10 cellular contexts compared by ENCODE assay signal in genomic region chr22:23826510-23827350, GRCh38. TPM values are rescaled to one million over a fixed set of nuclear protein-coding genes. Genes with fewer than 3 reads are reported as not detected.
DNase-seq lines count a peak whose midpoint lies in the region; ATAC-seq and TF ChIP-seq lines count a peak whose summit lies in the region.
"Had no signal": no experiment of that assay in that cellular context is flagged by ENCODE, and none has a peak within 500 bp of the region (broad histone marks: within the 10 kb centered on the region; RNA-seq: fewer than 3 reads in every experiment).

No MANE protein-coding gene starts in this region.

- H3K9me2 ChIP-seq in OCI-LY7 (ENCODE audit: insufficient read depth, low read length) = no peaks in the 10 kb centered on the region

- ATAC-seq in HG02623 (IDR thresholded peaks at IDR 0.05; ENCODE audit: unreplicated experiment) = no peak
- ATAC-seq: body of pancreas had no signal

- H3K9me3 ChIP-seq in OCI-LY7 (ENCODE audit: low read length) (no peaks in the 10 kb centered on the region), left ventricle myocardium inferior (replicated peaks) (no peaks in the 10 kb centered on the region)
- H3K9me3 ChIP-seq: body of pancreas had no signal

- H3K36me3 ChIP-seq in ACC112 (ENCODE audit: insufficient read depth, low read length) (no peaks in the 10 kb centered on the region), OCI-LY7 (ENCODE audit: insufficient read depth, low read length) (peaks cover 98% of the 10 kb centered on the region), left ventricle myocardium inferior (peaks cover 73% of the 10 kb centered on the region)

- H3K4me3 ChIP-seq in ACC112 (ENCODE audit: low read depth, low read length) = no peak overlapping the region
- H3K4me3 ChIP-seq in OCI-LY7 (ENCODE audit: low read depth, low read length, poor library complexity, severe bottlenecking) = no peak overlapping the region
- no peak overlapping the region for H3K4me3 ChIP-seq in left ventricle myocardium inferior
- H3K4me3 ChIP-seq: body of pancreas had no signal

- POLR2A ChIA-PET in OCI-LY7 (lab: Charles Lee) = interaction anchor here (0.7 to 1.3 kb wide), 3 partner anchors 22 to 102 kb away, joined by 3 to 4 read pairs (median 3); partner anchors contain the start of gene SLC2A11

- intact Hi-C loops in OCI-LY7 (cut with micrococcal nuclease; ENCODE audit: unreplicated experiment) (no loop called here), left ventricle myocardium inferior (cut with micrococcal nuclease) (no loop called here)

- H3K79me2 ChIP-seq in ACC112 (ENCODE audit: control insufficient read depth, insufficient read depth, low read length, unreplicated experiment) (no peaks in the 10 kb centered on the region), OCI-LY7 (ENCODE audit: insufficient read depth, low read depth, low read length) (no peaks in the 10 kb centered on the region; the same call in 1 of the 2 replicates)

- BruUV-seq in OCI-LY7 (replicated peaks; lab: Mats Ljungman, UMichigan) = no TSS peak

- H2AFZ ChIP-seq in ACC112 (ENCODE audit: low read length, unreplicated experiment) (no peak overlapping the region), OCI-LY7 (ENCODE audit: low read length) (no peak overlapping the region)

- peak overlapping the region; percentile 46 for H3K4me2 ChIP-seq in OCI-LY7 (ENCODE audit: low read length)

- no peak for TF ChIP-seq CTCF in OCI-LY7 (conservative IDR thresholded peaks at IDR 0.05; ENCODE audit: low read length)
- TF ChIP-seq CTCF in left ventricle myocardium inferior (IDR thresholded peaks at IDR 0.05; ENCODE audit: borderline replicate concordance) = no peak

- H3K27me3 ChIP-seq in ACC112 (ENCODE audit: insufficient read depth, low read length) = no peaks in the 10 kb centered on the region
- no peaks in the 10 kb centered on the region for H3K27me3 ChIP-seq in left ventricle myocardium inferior (ENCODE audit: low read depth)
- H3K27me3 ChIP-seq: body of pancreas had no signal

- peak overlapping the region; percentile 49 for H3K27ac ChIP-seq in ACC112 (ENCODE audit: low read depth, low read length)
- peak overlapping the region; percentile 63 for H3K27ac ChIP-seq in OCI-LY7 (ENCODE audit: low read depth, low read length, poor library complexity, severe bottlenecking)
- peak overlapping the region; percentile 96 for H3K27ac ChIP-seq in left ventricle myocardium inferior (replicated peaks)
- H3K27ac ChIP-seq: body of pancreas had no signal

- no peak for DNase-seq in OCI-LY7 (ENCODE audit: low spot score)
- DNase-seq in left ventricle myocardium inferior = no peak
- no peak for DNase-seq in retina
- DNase-seq in ureter (ENCODE audit: low spot score) = no peak
- DNase-seq: body of pancreas; immature natural killer cell; NCI-H187 treated with DMSO at 0.1 percent for 48 hours; stimulated activated CD4-positive, alpha-beta T cell treated with anti-CD3 and anti-CD28 coated beads, Interleukin-1b, Interleukin-23, amount 100 ng/mL, for 48 hours had no signal

- CTCF ChIA-PET in OCI-LY7 (lab: Charles Lee; ENCODE audit: unreplicated experiment) = no interaction called here

- H3K4me1 ChIP-seq in ACC112 (ENCODE audit: control insufficient read depth, insufficient read depth, low read length, unreplicated experiment) (peaks cover 26% of the 10 kb centered on the region), OCI-LY7 (ENCODE audit: insufficient read depth, low read length, poor library complexity, severe bottlenecking) (peaks cover 20% of the 10 kb centered on the region), left ventricle myocardium inferior (peaks cover 100% of the 10 kb centered on the region)
- H3K4me1 ChIP-seq: body of pancreas had no signal

- H4K20me1 ChIP-seq in OCI-LY7 (ENCODE audit: insufficient read depth, low read length) = no peaks in the 10 kb centered on the region

RNA-seq across cellular contexts. Expression of gene DERL3, which starts 12.1 kb away (rescaled TPM):
- 34.6 and 44.6 TPM in 2 replicates for total RNA-seq in OCI-LY7 (2014; rRNA removed; shearing (Covaris generic))
- total RNA-seq in OCI-LY7 (2022) (52.1 and 64.1 TPM in 2 replicates), left ventricle myocardium inferior (2.0 TPM), ureter (11.4 TPM)

RNA-seq across cellular contexts. Expression of gene SLC2A11, which starts 30.9 kb away (rescaled TPM):
- total RNA-seq in OCI-LY7 (2014; rRNA removed; shearing (Covaris generic)) = 16.0 and 16.4 TPM in 2 replicates
- 41.6 and 50.2 TPM in 2 replicates for total RNA-seq in OCI-LY7 (2022)
- 22.0 TPM for total RNA-seq in left ventricle myocardium inferior
- total RNA-seq in ureter = 15.0 TPM

RNA-seq across cellular contexts. Expression of gene SMARCB1, which starts 40.0 kb away (rescaled TPM):
- total RNA-seq in OCI-LY7 (2014; rRNA removed; shearing (Covaris generic)) = 265 and 297 TPM in 2 replicates
- total RNA-seq in OCI-LY7 (2022) = 242 and 252 TPM in 2 replicates
- 52.0 TPM for total RNA-seq in left ventricle myocardium inferior
- total RNA-seq in ureter = 74.0 TPM

RNA-seq across cellular contexts. Expression of gene MMP11, which starts 54.1 kb away (rescaled TPM):
- 10.0 and 12.9 TPM in 2 replicates for total RNA-seq in OCI-LY7 (2014; rRNA removed; shearing (Covaris generic))
- total RNA-seq in OCI-LY7 (2022) = 6.3 and 9.2 TPM in 2 replicates
- 16.9 TPM for total RNA-seq in left ventricle myocardium inferior
- 1.5 TPM for total RNA-seq in ureter

RNA-seq across cellular contexts. Expression of gene CHCHD10, which starts 59.0 kb away (rescaled TPM):
- total RNA-seq in OCI-LY7 (2014; rRNA removed; shearing (Covaris generic)) = 50.8 and 54.6 TPM in 2 replicates
- 191 and 252 TPM in 2 replicates for total RNA-seq in OCI-LY7 (2022)
- 1,446 TPM for total RNA-seq in left ventricle myocardium inferior
- total RNA-seq in ureter = 232 TPM
